ENCODE assay signal across 17 cellular contexts in the genomic region with DNA sequence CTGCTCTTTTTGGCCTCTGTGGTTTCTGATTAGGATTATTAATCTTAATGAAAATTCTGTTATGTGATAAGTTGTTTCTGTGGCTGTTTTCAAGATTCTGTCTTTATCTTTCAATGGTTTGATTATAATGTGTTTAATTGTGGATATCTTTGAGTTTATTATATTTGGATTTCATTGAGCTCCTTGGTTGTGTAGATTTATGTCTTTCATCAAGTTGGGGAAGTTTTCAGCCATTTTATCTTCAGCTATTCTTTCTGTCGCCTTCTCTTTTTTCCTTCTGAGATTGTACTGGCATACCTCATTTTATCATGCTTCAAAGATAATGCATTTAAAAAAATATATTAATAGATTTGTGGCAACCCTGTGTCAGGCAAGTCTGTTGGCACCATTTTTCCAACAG.
DNase-seq lines count a peak whose midpoint lies in the region; ATAC-seq, FAIRE-seq and TF ChIP-seq lines count a peak whose summit lies in the region.
"Had no signal": no experiment of that assay in that cellular context is flagged by ENCODE, and none has a peak within 500 bp of the region (broad histone marks: within the 10 kb centered on the region; RNA-seq: fewer than 3 reads in every experiment).

No MANE protein-coding gene starts in this region.

- H3K36me3 ChIP-seq in OCI-LY3 (replicated peaks; ENCODE audit: low read depth, low read length): peaks cover 30% of the 10 kb centered on the region

- H3K79me2 ChIP-seq in OCI-LY3 (ENCODE audit: low read length): no peaks in the 10 kb centered on the region

- H3K36me3 Mint-ChIP-seq in stimulated activated effector memory CD8-positive, alpha-beta T cell treated with anti-CD3 and anti-CD28 coated beads, Interleukin-12 subunit alpha, Interleukin-12 subunit beta, amount 100 ng/mL, for 72 hours: peaks cover 87% of the 10 kb centered on the region

- peaks cover 3% of the 10 kb centered on the region for H3K9me3 Mint-ChIP-seq in stimulated activated effector memory CD8-positive, alpha-beta T cell treated with anti-CD3 and anti-CD28 coated beads, Interleukin-12 subunit alpha, Interleukin-12 subunit beta, amount 100 ng/mL, for 72 hours
- H3K9me3 Mint-ChIP-seq: CD8-positive, alpha-beta T cell had no signal

- H3K4me2 ChIP-seq in OCI-LY3 (ENCODE audit: low read length): 0 out of 2 replicates have a peak overlapping the region, but pooled peaks have one; percentile 5
- H3K4me2 ChIP-seq: A549; BLaER1 treated with 17β-estradiol and CSF1 and Interleukin-3, amounts not matched to agents 10 nM and 100 nM had no signal

- no peak overlapping the region for H3K4me3 ChIP-seq in OCI-LY3 (ENCODE audit: low read length)
- H3K4me3 ChIP-seq: A549; BLaER1 treated with 17β-estradiol and CSF1 and Interleukin-3, amounts not matched to agents 10 nM and 100 nM; GM12878; GM23248 had no signal

- H3K27me3 ChIP-seq in OCI-LY3 (ENCODE audit: low read depth, low read length): no peaks in the 10 kb centered on the region
- H3K27me3 ChIP-seq: BLaER1 treated with 17β-estradiol and CSF1 and Interleukin-3, amounts not matched to agents 10 nM and 100 nM had no signal

- no peak overlapping the region for H2AFZ ChIP-seq in OCI-LY3 (ENCODE audit: low read depth, low read length)
- H2AFZ ChIP-seq: GM23248 had no signal

- peaks cover 33% of the 10 kb centered on the region for H3K4me1 Mint-ChIP-seq in stimulated activated effector memory CD8-positive, alpha-beta T cell treated with anti-CD3 and anti-CD28 coated beads, Interleukin-12 subunit alpha, Interleukin-12 subunit beta, amount 100 ng/mL, for 72 hours
- H3K4me1 Mint-ChIP-seq: B cell had no signal

- H4K20me1 ChIP-seq in OCI-LY3 (ENCODE audit: insufficient read depth, low read length): no peaks in the 10 kb centered on the region
- H4K20me1 ChIP-seq: BLaER1 treated with 17β-estradiol and CSF1 and Interleukin-3, amounts not matched to agents 10 nM and 100 nM had no signal

- TF ChIP-seq CTCF in OCI-LY3 (IDR thresholded peaks at IDR 0.05; ENCODE audit: low read depth, low read length): no peak

- no peak overlapping the region for H3K27ac ChIP-seq in OCI-LY3 (ENCODE audit: low read length)
- H3K27ac ChIP-seq: A549; BLaER1 treated with 17β-estradiol and CSF1 and Interleukin-3, amounts not matched to agents 10 nM and 100 nM; GM23248 had no signal

- peak overlapping the region; percentile 73 for H3K27ac Mint-ChIP-seq in stimulated activated effector memory CD8-positive, alpha-beta T cell treated with anti-CD3 and anti-CD28 coated beads, Interleukin-12 subunit alpha, Interleukin-12 subunit beta, amount 100 ng/mL, for 72 hours
- H3K27ac Mint-ChIP-seq: B cell had no signal

- H3K4me3 Mint-ChIP-seq in stimulated activated effector memory CD8-positive, alpha-beta T cell treated with anti-CD3 and anti-CD28 coated beads, Interleukin-12 subunit alpha, Interleukin-12 subunit beta, amount 100 ng/mL, for 72 hours: peak overlapping the region; percentile 17
- H3K4me3 Mint-ChIP-seq: B cell; CD8-positive, alpha-beta T cell had no signal

- no peak overlapping the region for H3K9ac ChIP-seq in OCI-LY3 (ENCODE audit: low read length)
- H3K9ac ChIP-seq: BLaER1 treated with 17β-estradiol and CSF1 and Interleukin-3, amounts not matched to agents 10 nM and 100 nM; GM23248 had no signal

- H3K9me3 ChIP-seq in OCI-LY3 (ENCODE audit: insufficient read depth, low read length): no peaks in the 10 kb centered on the region
- H3K9me3 ChIP-seq: A549 had no signal

- ATAC-seq in stimulated activated effector memory CD8-positive, alpha-beta T cell treated with anti-CD3 and anti-CD28 coated beads, Interleukin-12 subunit alpha, Interleukin-12 subunit beta, amount 100 ng/mL, for 72 hours: no peak
- ATAC-seq: A549; CD8-positive, alpha-beta T cell had no signal

- DNase-seq in GM19239 (ENCODE audit: insufficient read length, low spot score) (no peak), NCI-H774 (lab: John Stamatoyannopoulos, UW) (no peak), middle frontal gyrus (ENCODE audit: extremely low spot score, low spot score) (no peak), SKM-1 (lab: John Stamatoyannopoulos, UW; ENCODE audit: unreplicated experiment) (no peak)
- no peak for DNase-seq in stimulated activated effector memory CD8-positive, alpha-beta T cell treated with anti-CD3 and anti-CD28 coated beads, Interleukin-12 subunit alpha, Interleukin-12 subunit beta, amount 100 ng/mL, for 72 hours (ENCODE audit: low spot score in 2 of 2)
- DNase-seq: Calu3; CD8-positive, alpha-beta T cell; DMS79 treated with DMSO at 0.1 percent for 48 hours; GF-D8; KG1 had no signal

- FAIRE-seq in GM19239 (lab: Jason Lieb, UNC): peak; percentile 48
- FAIRE-seq in colon (lab: Jason Lieb, UNC): peak; percentile 14
- FAIRE-seq: A549, GM12878 had no signal

- peaks cover 20% of the 10 kb centered on the region for H3K4me1 ChIP-seq in OCI-LY3 (ENCODE audit: low read length)
- H3K4me1 ChIP-seq: BLaER1 treated with 17β-estradiol and CSF1 and Interleukin-3, amounts not matched to agents 10 nM and 100 nM had no signal
